In the genomic region with DNA sequence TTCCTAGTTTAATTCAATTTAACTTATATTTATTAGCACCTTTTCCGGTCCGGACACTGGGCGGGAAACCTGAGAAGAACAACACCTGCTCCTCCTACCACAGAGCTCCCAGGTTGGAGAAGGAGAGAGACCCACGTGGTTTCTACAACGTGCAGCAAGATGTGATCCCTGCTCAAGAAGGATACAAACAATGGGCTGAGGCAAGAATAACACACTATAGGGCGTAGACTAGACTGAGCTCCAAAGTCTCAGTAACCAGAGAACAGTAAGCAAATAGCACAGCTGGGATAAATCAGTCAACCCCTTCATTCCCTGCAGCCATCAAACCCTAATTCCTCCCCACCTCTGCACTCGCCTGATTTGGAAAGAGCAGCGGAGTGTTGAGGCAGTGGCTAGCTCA, we compare ENCODE assay signal across 21 cellular contexts. TPM values are rescaled to one million over a fixed set of nuclear protein-coding genes. Genes with fewer than 3 reads are reported as not detected.
DNase-seq lines count a peak whose midpoint lies in the region; ATAC-seq and TF ChIP-seq lines count a peak whose summit lies in the region.
"Had no signal": no experiment of that assay in that cellular context is flagged by ENCODE, and none has a peak within 500 bp of the region (broad histone marks: within the 10 kb centered on the region; RNA-seq: fewer than 3 reads in every experiment).

No MANE protein-coding gene starts in this region.

- H3K4me1 Mint-ChIP-seq in nephron, result peaks cover 41% of the 10 kb centered on the region
- no peaks in the 10 kb centered on the region for H3K4me1 Mint-ChIP-seq in activated CD8-positive, alpha-beta T cell treated with anti-CD3 and anti-CD28 coated beads, Interleukin-2, amount 10 ng/mL, durations not matched to agents 7 days and 5 days (ENCODE audit: low read depth)
- H3K4me1 Mint-ChIP-seq: CD4-positive, CD25-positive, alpha-beta regulatory T cell had no signal

- no peaks in the 10 kb centered on the region for H3K27me3 ChIP-seq in heart left ventricle
- H3K27me3 ChIP-seq: BE2C, SJCRH30 had no signal

- H3K27me3 Mint-ChIP-seq in nephron (ENCODE audit: low read depth), result peaks cover 6% of the 10 kb centered on the region
- H3K27me3 Mint-ChIP-seq in activated CD8-positive, alpha-beta T cell treated with anti-CD3 and anti-CD28 coated beads, Interleukin-2, amount 10 ng/mL, durations not matched to agents 7 days and 5 days (ENCODE audit: low read depth), result no peaks in the 10 kb centered on the region
- H3K27me3 Mint-ChIP-seq: CD4-positive, CD25-positive, alpha-beta regulatory T cell had no signal

- H3K4me1 ChIP-seq in heart left ventricle, result peaks cover 0 to 51% (median 11%) of the 10 kb centered on the region in 12 donors
- H3K4me1 ChIP-seq: BE2C had no signal

- no peak overlapping the region for H3K4me3 ChIP-seq in heart left ventricle
- H3K4me3 ChIP-seq: SJCRH30 had no signal

- H3K4me3 Mint-ChIP-seq in nephron, result peak overlapping the region in 2 of 3 experiments; percentile 64 to 85
- no peak overlapping the region for H3K4me3 Mint-ChIP-seq in activated CD8-positive, alpha-beta T cell treated with anti-CD3 and anti-CD28 coated beads, Interleukin-2, amount 10 ng/mL, durations not matched to agents 7 days and 5 days
- H3K4me3 Mint-ChIP-seq: CD4-positive, CD25-positive, alpha-beta regulatory T cell had no signal

- no peak for TF ChIP-seq POLR2A in heart left ventricle (IDR thresholded peaks at IDR 0.05)

- CTCF ChIA-PET in activated CD8-positive, alpha-beta T cell treated with anti-CD3 and anti-CD28 coated beads, Interleukin-2, amount 10 ng/mL, durations not matched to agents 7 days and 5 days (lab: Charles Lee), result interaction anchor here (1.6 kb wide), 1 partner anchor 11 kb away, joined by 4 read pairs; no protein-coding TSS in a partner anchor

- DNase-seq in NCI-H748 (lab: John Stamatoyannopoulos, UW; ENCODE audit: unreplicated experiment) (peak; percentile 22), NCI-H748 treated with DMSO at 0.1 percent for 48 hours (lab: John Stamatoyannopoulos, UW) (no peak), heart left ventricle (no peak), SW480 (ENCODE audit: low spot score) (no peak)
- no peak for DNase-seq in activated CD8-positive, alpha-beta T cell treated with anti-CD3 and anti-CD28 coated beads, Interleukin-2, amount 10 ng/mL, durations not matched to agents 7 days and 5 days
- DNase-seq in NK-92 treated with Interleukin-12 subunit alpha and Interleukin-12 subunit beta, amount 100 ng/mL, for 24 hours (lab: John Stamatoyannopoulos, UW), result no peak
- DNase-seq: BE2C; CD4-positive, CD25-positive, alpha-beta regulatory T cell; COR-L47; DMS 273 treated with DMSO at 0.1 percent for 48 hours; DND-41; KBM-7; NCI-H187; NCI-H526 treated with DMSO at 0.1 percent for 48 hours; PC-3 had no signal

- no peaks in the 10 kb centered on the region for H3K36me3 ChIP-seq in heart left ventricle
- H3K36me3 ChIP-seq: BE2C, SJCRH30 had no signal

- H3K27ac Mint-ChIP-seq in nephron, result peak overlapping the region; percentile 52 to 82 (median 77)
- no peak overlapping the region for H3K27ac Mint-ChIP-seq in activated CD8-positive, alpha-beta T cell treated with anti-CD3 and anti-CD28 coated beads, Interleukin-2, amount 10 ng/mL, durations not matched to agents 7 days and 5 days
- H3K27ac Mint-ChIP-seq: CD4-positive, CD25-positive, alpha-beta regulatory T cell had no signal

- ATAC-seq in heart left ventricle, result peak in 1 of 4 donors; percentile 3
- ATAC-seq in HG02798 (IDR thresholded peaks at IDR 0.05; ENCODE audit: poor library complexity, unreplicated experiment), result no peak
- no peak for ATAC-seq in activated CD8-positive, alpha-beta T cell treated with anti-CD3 and anti-CD28 coated beads, Interleukin-2, amount 10 ng/mL, durations not matched to agents 7 days and 5 days
- ATAC-seq: HepG2, PC-3 had no signal

- H3K9me3 ChIP-seq in heart left ventricle, result no peaks in the 10 kb centered on the region
- H3K9me3 ChIP-seq: BE2C, SJCRH30 had no signal

- H3K9me3 Mint-ChIP-seq in nephron, result no peaks in the 10 kb centered on the region
- H3K9me3 Mint-ChIP-seq in activated CD8-positive, alpha-beta T cell treated with anti-CD3 and anti-CD28 coated beads, Interleukin-2, amount 10 ng/mL, durations not matched to agents 7 days and 5 days (ENCODE audit: insufficient read depth), result no peaks in the 10 kb centered on the region

- 74 to 82% (median 79%) methylated on average over 8 of the region's 8 CpGs for WGBS in heart left ventricle, 4 donors

- peak overlapping the region in 10 of 12 donors; percentile 23 to 87 (median 64) for H3K27ac ChIP-seq in heart left ventricle
- H3K27ac ChIP-seq: RWPE1, SJCRH30 had no signal

- no peaks in the 10 kb centered on the region for H3K36me3 Mint-ChIP-seq in nephron (ENCODE audit: low read depth)
- H3K36me3 Mint-ChIP-seq in activated CD8-positive, alpha-beta T cell treated with anti-CD3 and anti-CD28 coated beads, Interleukin-2, amount 10 ng/mL, durations not matched to agents 7 days and 5 days (ENCODE audit: low read depth), result no peaks in the 10 kb centered on the region
- H3K36me3 Mint-ChIP-seq: CD4-positive, CD25-positive, alpha-beta regulatory T cell had no signal

- no peak for TF ChIP-seq CTCF in heart left ventricle (IDR thresholded peaks at IDR 0.05)
- no peak for TF ChIP-seq CTCF in nephron (IDR thresholded peaks at IDR 0.05; ENCODE audit: unreplicated experiment in 3 of 3)

- POLR2A ChIA-PET in activated CD8-positive, alpha-beta T cell treated with anti-CD3 and anti-CD28 coated beads, Interleukin-2, amount 10 ng/mL, durations not matched to agents 7 days and 5 days (lab: Charles Lee), result interaction anchor here (0.6 kb wide), 1 partner anchor 60 kb away, joined by 3 read pairs; no protein-coding TSS in a partner anchor

- intact Hi-C loops in heart left ventricle (cut with DNase I), result no loop called here

RNA-seq across cellular contexts. Expression of a gene that starts 2.5 kb away (rescaled TPM):
- not detected for total RNA-seq in heart left ventricle
- not detected for polyA plus RNA-seq in heart left ventricle
- not detected for total RNA-seq in activated CD8-positive, alpha-beta T cell treated with anti-CD3 and anti-CD28 coated beads, Interleukin-2, amount 10 ng/mL, durations not matched to agents 7 days and 5 days
- total RNA-seq: CD4-positive, CD25-positive, alpha-beta regulatory T cell; G401; HepG2; PC-3; SJCRH30 had no signal
- polyA plus RNA-seq: CD4-positive, CD25-positive, alpha-beta regulatory T cell; HepG2 had no signal
